Comparison of ENCODE assay signal across 1 cellular context in the genomic region with DNA sequence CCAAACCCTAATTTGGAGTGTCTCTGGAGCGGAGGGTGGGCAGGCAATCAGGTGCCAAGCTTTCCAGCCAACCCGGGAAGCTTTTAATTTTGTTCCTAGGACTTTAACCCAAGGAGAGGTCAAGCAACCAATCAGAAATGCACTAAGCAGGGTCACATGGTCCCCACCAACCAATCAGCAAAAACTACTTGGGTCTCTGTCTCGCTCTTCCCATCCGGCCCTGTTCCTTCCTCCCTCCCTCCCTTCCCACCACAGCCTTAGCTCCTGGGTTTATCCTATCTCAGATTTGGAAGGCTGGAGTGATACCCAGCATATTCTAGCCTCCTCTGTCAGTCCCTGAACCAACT.
TF ChIP-seq lines count a peak whose summit lies in the region.

No MANE protein-coding gene starts in this region.

TF ChIP-seq in GM23338, 12 proteins besides CTCF, POLR2A, EP300 and RAD21:
- TF ChIP-seq EZH2phosphoT487 (IDR thresholded peaks at IDR 0.05; ENCODE audit: unreplicated experiment): no peak
- TF ChIP-seq POLR2AphosphoS5 (IDR thresholded peaks at IDR 0.05; ENCODE audit: low read depth): no peak
- TF ChIP-seq NANOG (IDR thresholded peaks at IDR 0.05; ENCODE audit: borderline replicate concordance): no peak
- TF ChIP-seq EZH2 (IDR thresholded peaks at IDR 0.05; ENCODE audit: low read depth, unreplicated experiment): no peak
- no peak for TF ChIP-seq STAT1 (IDR thresholded peaks at IDR 0.05; ENCODE audit: unreplicated experiment)
- TF ChIP-seq CREB1 (CRISPR knock-in tag; IDR thresholded peaks at IDR 0.05; ENCODE audit: low read depth): no peak
- no peak for TF ChIP-seq ZNF114 (CRISPR knock-in tag; IDR thresholded peaks at IDR 0.05)
